In genomic region chr20:44615876-44616603, GRCh38 we compare ENCODE assay signal across 11 cellular contexts. TPM values are rescaled to one million over a fixed set of nuclear protein-coding genes. Genes with fewer than 3 reads are reported as not detected.
A peak's percentile ranks its signal among the peaks of the same experiment; 100 is the strongest.
DNase-seq lines count a peak whose midpoint lies in the region; ATAC-seq and TF ChIP-seq lines count a peak whose summit lies in the region.
"Had no signal": no experiment of that assay in that cellular context is flagged by ENCODE, and none has a peak within 500 bp of the region (broad histone marks: within the 10 kb centered on the region; RNA-seq: fewer than 3 reads in every experiment).

No MANE protein-coding gene starts in this region.

- H4K20me1 ChIP-seq in mammary epithelial cell (ENCODE audit: insufficient read depth, low read length) = no peaks in the 10 kb centered on the region

- CTCF ChIA-PET in mammary epithelial cell (lab: Charles Lee; ENCODE audit: low non-redundant PET) = no interaction called here

- no peak overlapping the region for H2AFZ ChIP-seq in mammary epithelial cell (ENCODE audit: low read depth, low read length)

- WGBS in mammary epithelial cell (ENCODE audit: low coverage, missing lambda C conversion rate) = 94% methylated on average over 12 of the region's 14 CpGs
- 93 to 95% methylated on average over 9 to 14 of the region's 14 CpGs for WGBS in endodermal cell (ENCODE audit: insufficient coverage in 1 of 2, insufficient read length in 1 of 2), 2 experiments

- H3K9me3 Mint-ChIP-seq in endodermal cell (no peaks in the 10 kb centered on the region), neural crest cell (no peaks in the 10 kb centered on the region)

- H3K4me3 Mint-ChIP-seq in endodermal cell (no peak overlapping the region), neural crest cell (no peak overlapping the region)

- intact Hi-C loops in breast epithelium (cut with DNase I; ENCODE audit: low total_unique reads) (no loop called here), mammary epithelial cell (cut with micrococcal nuclease) (no loop called here), vagina (cut with DNase I) (loop anchor here (5.0 to 10.0 kb wide), 3 partner anchors 84 to 231 kb away; partner anchors contain the start of gene TTPAL)

- peaks cover 45% of the 10 kb centered on the region for H3K27me3 Mint-ChIP-seq in endodermal cell (ENCODE audit: insufficient read depth)
- H3K27me3 Mint-ChIP-seq in neural crest cell (ENCODE audit: low read depth) = no peaks in the 10 kb centered on the region

- H3K36me3 ChIP-seq in breast epithelium (no peaks in the 10 kb centered on the region), mammary epithelial cell (ENCODE audit: insufficient read depth, low read length) (no peaks in the 10 kb centered on the region), endodermal cell (ENCODE audit: control insufficient read depth, insufficient read depth, low read length) (peaks cover 52% of the 10 kb centered on the region), vagina (peaks cover 0 to 26% of the 10 kb centered on the region in 2 donors)

- H3K79me2 ChIP-seq in mammary epithelial cell (ENCODE audit: insufficient read depth, low read length) = no peaks in the 10 kb centered on the region

- TF ChIP-seq CTCF in breast epithelium (IDR thresholded peaks at IDR 0.05) (no peak), mammary epithelial cell (conservative IDR thresholded peaks at IDR 0.05 in 1 of 2, IDR thresholded peaks at IDR 0.05 in 1 of 2; ENCODE audit: extremely low read depth in 1 of 2, insufficient read depth in 1 of 2, low read depth in 1 of 2, low read length in 2 of 2) (no peak), endodermal cell (conservative IDR thresholded peaks at IDR 0.05) (no peak), neural crest cell (conservative IDR thresholded peaks at IDR 0.05) (no peak), vagina (IDR thresholded peaks at IDR 0.05) (no peak)

- DNase-seq in breast epithelium (ENCODE audit: low spot score in 2 of 2) = no peak
- DNase-seq in mammary epithelial cell = no peak
- no peak for DNase-seq in endodermal cell
- DNase-seq in neural crest cell (ENCODE audit: low read depth, low spot score) = no peak
- DNase-seq in vagina (ENCODE audit: extremely low spot score in 2 of 2) = no peak
- no peak for DNase-seq in UCSD-AML1 (lab: John Stamatoyannopoulos, UW; ENCODE audit: unreplicated experiment)
- no peak for DNase-seq in NCI-H1930 (lab: John Stamatoyannopoulos, UW)
- DNase-seq: NCI-H82 had no signal

- H3K27ac ChIP-seq in breast epithelium = peak overlapping the region; percentile 35 to 85
- H3K27ac ChIP-seq in mammary epithelial cell (ENCODE audit: insufficient read depth, low read depth, low read length) = no peak overlapping the region
- H3K27ac ChIP-seq in endodermal cell (ENCODE audit: low read depth, low read length) = peak overlapping the region; percentile 78
- H3K27ac ChIP-seq in vagina = peak overlapping the region; percentile 51
- H3K27ac ChIP-seq: epithelial cell of prostate had no signal

- H3K4me2 ChIP-seq in mammary epithelial cell (ENCODE audit: insufficient read depth, low read depth, low read length) = no peak overlapping the region

- H3K9ac ChIP-seq in mammary epithelial cell (ENCODE audit: insufficient read depth, low read length) = no peak overlapping the region
- no peak overlapping the region for H3K9ac ChIP-seq in endodermal cell (ENCODE audit: extremely low read depth, low read length, poor library complexity, severe bottlenecking)

- H3K36me3 Mint-ChIP-seq in endodermal cell (ENCODE audit: low read depth) (peaks cover 66% of the 10 kb centered on the region), neural crest cell (ENCODE audit: low read depth) (peaks cover 9% of the 10 kb centered on the region)

- no peak for ATAC-seq in GM21360 (IDR thresholded peaks at IDR 0.05; ENCODE audit: unreplicated experiment)
- ATAC-seq: HCT116 had no signal

- dilution Hi-C loops in mammary epithelial cell (cut with HindIII; ENCODE audit: low sequenced_read_pairs) = loop anchor here (5.0 kb wide), 3 partner anchors 41 to 294 kb away; no protein-coding TSS in a partner anchor

- no peak overlapping the region for H3K27ac Mint-ChIP-seq in endodermal cell
- H3K27ac Mint-ChIP-seq in neural crest cell (ENCODE audit: unreplicated experiment) = peak overlapping the region; percentile 65

- TF ChIP-seq POLR2A in breast epithelium (IDR thresholded peaks at IDR 0.05) = no peak
- no peak for TF ChIP-seq POLR2A in vagina (IDR thresholded peaks at IDR 0.05)

- H3K4me3 ChIP-seq in breast epithelium = no peak overlapping the region
- no peak overlapping the region for H3K4me3 ChIP-seq in mammary epithelial cell (replicated peaks in 1 of 3; ENCODE audit: insufficient read depth in 1 of 3, low read depth in 2 of 3, low read length in 3 of 3)
- no peak overlapping the region for H3K4me3 ChIP-seq in endodermal cell (ENCODE audit: low read length)
- H3K4me3 ChIP-seq in vagina = no peak overlapping the region

- no TSS peak for BruUV-seq in mammary epithelial cell (replicated peaks; lab: Mats Ljungman, UMichigan)

- no peaks in the 10 kb centered on the region for H3K27me3 ChIP-seq in breast epithelium
- no peaks in the 10 kb centered on the region for H3K27me3 ChIP-seq in mammary epithelial cell (ENCODE audit: insufficient read depth, low read length)
- no peaks in the 10 kb centered on the region for H3K27me3 ChIP-seq in endodermal cell (ENCODE audit: control insufficient read depth, insufficient read depth, low read length, poor library complexity, severe bottlenecking)
- H3K27me3 ChIP-seq in vagina = no peaks in the 10 kb centered on the region

- in situ Hi-C loops in mammary epithelial cell (cut with MboI; ENCODE audit: low sequenced_read_pairs in 2 of 2) = loop anchor here (10.0 to 25.0 kb wide), 2 partner anchors 231 to 404 kb away; partner anchors contain the start of gene OSER1 (in 1 of the 2)

- peaks cover 6% of the 10 kb centered on the region for H3K4me1 Mint-ChIP-seq in endodermal cell
- peaks cover 15% of the 10 kb centered on the region for H3K4me1 Mint-ChIP-seq in neural crest cell

- H3K9me3 ChIP-seq in breast epithelium (no peaks in the 10 kb centered on the region), mammary epithelial cell (replicated peaks; ENCODE audit: insufficient read depth, low read length) (no peaks in the 10 kb centered on the region), endodermal cell (ENCODE audit: control insufficient read depth, low read length) (no peaks in the 10 kb centered on the region), vagina (no peaks in the 10 kb centered on the region)

- H3K4me1 ChIP-seq in breast epithelium (peaks cover 0 to 5% of the 10 kb centered on the region in 2 donors), mammary epithelial cell (ENCODE audit: insufficient read depth, low read length) (peaks cover 11% of the 10 kb centered on the region), endodermal cell (ENCODE audit: control insufficient read depth, insufficient read depth, low read length) (no peaks in the 10 kb centered on the region), vagina (peaks cover 40% of the 10 kb centered on the region)

RNA-seq across cellular contexts. Expression of gene PKIG, which starts 33.7 kb away (rescaled TPM):
- total RNA-seq in breast epithelium (100 to 1,000 TPM in 1 of 3 donors, 10 to 100 TPM in 2; 59.9 to 102 (median 99.1) TPM), mammary epithelial cell (10 to 100 TPM; 13.7 to 15.2 TPM), endodermal cell (10 to 100 TPM; 61.5 to 77.6 TPM), neural crest cell (32.3 and 34.7 TPM in 2 replicates), vagina (146 TPM)
- 9.7 TPM for polyA plus RNA-seq in mammary epithelial cell
- polyA minus RNA-seq in mammary epithelial cell = 10.6 TPM
- polyA plus RNA-seq in endodermal cell (2013, experiment 1 of 2) = 59.0 TPM
- polyA plus RNA-seq in endodermal cell (2013, experiment 2 of 2) = 64.1 TPM

RNA-seq across cellular contexts. Expression of gene ADA, which starts 35.5 kb away (rescaled TPM):
- total RNA-seq in breast epithelium (10 to 100 TPM in 2 of 3 donors, 1 to 10 TPM in 1; 5.7 to 46.2 (median 11.5) TPM), mammary epithelial cell (10 to 100 TPM in 1 of 2 donors, 1 to 10 TPM in 1; 4.2 to 10.5 TPM), endodermal cell (10 to 100 TPM; 12.8 to 15.9 TPM), neural crest cell (8.2 and 9.0 TPM in 2 replicates), vagina (25.3 TPM)
- polyA plus RNA-seq in mammary epithelial cell = 23.0 TPM
- polyA minus RNA-seq in mammary epithelial cell = 9.3 TPM
- polyA plus RNA-seq in endodermal cell (2013, experiment 1 of 2) = 23.0 TPM
- 25.8 TPM for polyA plus RNA-seq in endodermal cell (2013, experiment 2 of 2)
